ENCODE assay signal across 31 cellular contexts in the genomic region with DNA sequence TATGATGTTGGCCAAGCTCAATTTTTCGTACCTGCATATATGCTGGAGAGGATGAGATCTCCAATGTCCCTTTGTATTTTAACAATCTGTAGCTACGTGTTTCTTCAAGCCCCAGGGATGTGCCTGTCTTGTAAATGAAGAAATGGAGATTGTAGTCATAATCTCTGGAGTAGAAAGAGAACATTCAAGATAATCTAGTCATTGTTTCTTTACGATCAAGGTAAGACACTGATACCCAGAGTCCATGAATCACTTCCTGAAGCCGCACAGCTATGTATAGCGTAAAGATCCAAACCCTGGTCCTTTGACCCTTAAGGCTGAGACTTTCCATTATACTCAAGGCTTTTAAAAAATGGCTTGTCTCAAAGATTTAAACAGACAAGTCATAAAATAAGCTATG.
"Had no signal": no experiment of that assay in that cellular context is flagged by ENCODE, and none has a peak within 500 bp of the region (broad histone marks: within the 10 kb centered on the region; RNA-seq: fewer than 3 reads in every experiment).

No MANE protein-coding gene starts in this region.

- H3K27ac ChIP-seq: brain microvascular endothelial cell, esophagus squamous epithelium, WERI-Rb-1 had no signal

- H3K4me1 ChIP-seq: esophagus squamous epithelium had no signal

- FAIRE-seq: colon, endothelial cell of umbilical vein, frontal cortex had no signal

- H3K4me3 ChIP-seq: esophagus squamous epithelium had no signal

- ATAC-seq: activated CD4-positive, CD25-positive, alpha-beta regulatory T cell treated with anti-CD3 and anti-CD28 coated beads, Interleukin-2, amount 50 U/mL, for 24 hours; activated CD8-positive, alpha-beta T cell treated with anti-CD3 and anti-CD28 coated beads for 36 hours; activated T-cell treated with anti-CD3 and anti-CD28 coated beads, Interleukin-2, amount 50 U/mL, for 4 hours; activated T-helper 17 cell treated with anti-CD3 and anti-CD28 coated beads, Interleukin-2, amount 50 U/mL, for 72 hours; effector memory CD8-positive, alpha-beta T cell; T-helper 17 cell had no signal

- H3K9me3 ChIP-seq: esophagus squamous epithelium had no signal

- H3K27me3 ChIP-seq: brain microvascular endothelial cell, esophagus squamous epithelium had no signal

- DNase-seq: activated B cell treated with CpG ODN at 0.5 μM for 24 hours; activated CD4-positive, alpha-beta T cell treated with anti-CD3 and anti-CD28 coated beads for 48 hours; activated CD4-positive, alpha-beta T cell treated with anti-CD3 and anti-CD28 coated beads, Interleukin-2, amount 50 U/mL, for 1 hour; activated CD4-positive, alpha-beta T cell treated with anti-CD3 and anti-CD28 coated beads, Interleukin-2, amount 50 U/mL, for 48 hours; activated CD8-positive, alpha-beta memory T cell treated with anti-CD3 and anti-CD28 coated beads for 24 hours; activated CD8-positive, alpha-beta T cell treated with anti-CD3 and anti-CD28 coated beads for 36 hours; activated effector memory CD4-positive, alpha-beta T cell treated with Interleukin-2 at 50 U/mL for 16 hours; activated gamma-delta T cell treated with Interleukin-2 at 50 U/mL for 16 hours; activated naive CD4-positive, alpha-beta T cell treated with anti-CD3 and anti-CD28 coated beads, Interleukin-2, amount 50 U/mL, for 16 hours; activated naive CD4-positive, alpha-beta T cell treated with Interleukin-2 at 50 U/mL for 16 hours; activated T-cell treated with anti-CD3 and anti-CD28 coated beads, Interleukin-2, amount 50 U/mL, for 4 hours; amniotic stem cell; aorta; brain microvascular endothelial cell; caudate nucleus; cortex of kidney; dermis blood vessel endothelial cell; effector CD4-positive, alpha-beta T cell; effector memory CD8-positive, alpha-beta T cell; erythroblast; esophagus squamous epithelium; head of caudate nucleus; T-helper 1 cell; T-helper 17 cell; T1000; WERI-Rb-1 had no signal

- H3K36me3 ChIP-seq: brain microvascular endothelial cell, esophagus squamous epithelium, WERI-Rb-1 had no signal
